ENCODE assay signal across 18 cellular contexts in the genomic region with DNA sequence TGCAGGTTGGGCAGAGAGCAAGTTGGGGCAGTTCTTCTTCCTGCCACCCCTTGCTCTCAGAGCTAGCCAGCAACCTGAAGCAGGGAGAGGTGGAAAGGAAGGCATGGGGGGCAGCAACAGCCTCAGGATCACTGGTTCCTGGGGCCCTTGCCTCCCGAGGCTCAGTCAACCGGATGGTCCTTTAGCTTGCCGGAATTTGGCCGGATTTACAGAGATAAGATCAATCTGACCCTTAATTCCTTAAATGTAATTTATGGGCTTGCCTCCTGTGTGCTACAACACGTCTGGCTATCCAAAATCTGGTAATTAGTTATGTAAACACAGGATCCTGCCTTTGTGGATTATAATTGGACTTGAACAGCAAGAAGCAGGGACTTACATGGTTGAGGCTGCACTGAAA. TPM values are rescaled to one million over a fixed set of nuclear protein-coding genes. Genes with fewer than 3 reads are reported as not detected.
"Had no signal": no experiment of that assay in that cellular context is flagged by ENCODE, and none has a peak within 500 bp of the region (broad histone marks: within the 10 kb centered on the region; RNA-seq: fewer than 3 reads in every experiment).

No MANE protein-coding gene starts in this region.

- FAIRE-seq: endometrium had no signal

- DNase-seq: activated CD4-positive, alpha-beta memory T cell treated with anti-CD3 and anti-CD28 coated beads for 36 hours; activated effector memory CD4-positive, alpha-beta T cell treated with anti-CD3 and anti-CD28 coated beads, Interleukin-2, amount 50 U/mL, for 16 hours; activated T-cell treated with anti-CD3 and anti-CD28 coated beads, Interleukin-2, amount 50 U/mL, for 4 hours; esophagus squamous epithelium; foreskin fibroblast; head of caudate nucleus; stimulated activated CD4-positive, alpha-beta T cell treated with anti-CD3 and anti-CD28 coated beads, Interleukin-2, amount 100 ng/mL, for 48 hours; stimulated activated naive CD4-positive, alpha-beta T cell treated with Interleukin-2 at 50 U/mL for 16 hours; T-helper 9 cell; upper lobe of left lung had no signal

- H3K27ac ChIP-seq: esophagus squamous epithelium, suprapubic skin, upper lobe of left lung had no signal

- H3K4me3 Mint-ChIP-seq: activated CD4-positive, alpha-beta memory T cell treated with anti-CD3 and anti-CD28 coated beads for 36 hours; activated T-cell treated with anti-CD3 and anti-CD28 coated beads, Interleukin-2, amount 50 U/mL, for 4 hours; memory B cell; natural killer cell treated with Interleukin-12 subunit alpha and Interleukin-12 subunit beta and Interleukin-15 and Interleukin-18, amount 100 ng/mL, for 72 hours had no signal

- H3K9me3 ChIP-seq: esophagus squamous epithelium, suprapubic skin, upper lobe of left lung had no signal

- H3K27me3 ChIP-seq: esophagus squamous epithelium, upper lobe of left lung had no signal

- H3K4me1 Mint-ChIP-seq: memory B cell had no signal

- H3K36me3 Mint-ChIP-seq: activated CD4-positive, alpha-beta memory T cell treated with anti-CD3 and anti-CD28 coated beads for 36 hours; activated naive CD4-positive, alpha-beta T cell treated with anti-CD3 and anti-CD28 coated beads, Interleukin-2, amount 50 U/mL, for 72 hours; natural killer cell treated with Interleukin-12 subunit alpha and Interleukin-12 subunit beta and Interleukin-15 and Interleukin-18, amount 100 ng/mL, for 72 hours had no signal

- H3K9me3 Mint-ChIP-seq: activated CD4-positive, alpha-beta memory T cell treated with anti-CD3 and anti-CD28 coated beads for 36 hours; activated naive CD4-positive, alpha-beta T cell treated with anti-CD3 and anti-CD28 coated beads, Interleukin-2, amount 50 U/mL, for 72 hours; activated T-cell treated with anti-CD3 and anti-CD28 coated beads, Interleukin-2, amount 50 U/mL, for 4 hours; natural killer cell treated with Interleukin-12 subunit alpha and Interleukin-12 subunit beta and Interleukin-15 and Interleukin-18, amount 100 ng/mL, for 72 hours had no signal

- H3K4me3 ChIP-seq: esophagus squamous epithelium, suprapubic skin, upper lobe of left lung had no signal

- H3K27ac Mint-ChIP-seq: activated CD4-positive, alpha-beta memory T cell treated with anti-CD3 and anti-CD28 coated beads for 36 hours; activated naive CD4-positive, alpha-beta T cell treated with anti-CD3 and anti-CD28 coated beads, Interleukin-2, amount 50 U/mL, for 72 hours; memory B cell; natural killer cell treated with Interleukin-12 subunit alpha and Interleukin-12 subunit beta and Interleukin-15 and Interleukin-18, amount 100 ng/mL, for 72 hours had no signal

- H3K36me3 ChIP-seq: esophagus squamous epithelium, suprapubic skin, upper lobe of left lung had no signal

- ATAC-seq: activated naive CD4-positive, alpha-beta T cell treated with anti-CD3 and anti-CD28 coated beads, Interleukin-2, amount 50 U/mL, for 72 hours; activated T-cell treated with anti-CD3 and anti-CD28 coated beads, Interleukin-2, amount 50 U/mL, for 4 hours; left lobe of liver; natural killer cell treated with Interleukin-12 subunit alpha and Interleukin-12 subunit beta and Interleukin-15 and Interleukin-18, amount 100 ng/mL, for 72 hours had no signal

RNA-seq across cellular contexts. Expression of a gene that starts 19.5 kb away (rescaled TPM):
- total RNA-seq: activated CD4-positive, alpha-beta memory T cell treated with anti-CD3 and anti-CD28 coated beads for 36 hours; activated naive CD4-positive, alpha-beta T cell treated with anti-CD3 and anti-CD28 coated beads, Interleukin-2, amount 50 U/mL, for 72 hours; activated T-cell treated with anti-CD3 and anti-CD28 coated beads, Interleukin-2, amount 50 U/mL, for 4 hours; cerebellum; left lobe of liver; mucosa of gallbladder; natural killer cell treated with Interleukin-12 subunit alpha and Interleukin-12 subunit beta and Interleukin-15 and Interleukin-18, amount 100 ng/mL, for 72 hours had no signal
